ENCODE assay signal across 1 cellular context in the genomic region with DNA sequence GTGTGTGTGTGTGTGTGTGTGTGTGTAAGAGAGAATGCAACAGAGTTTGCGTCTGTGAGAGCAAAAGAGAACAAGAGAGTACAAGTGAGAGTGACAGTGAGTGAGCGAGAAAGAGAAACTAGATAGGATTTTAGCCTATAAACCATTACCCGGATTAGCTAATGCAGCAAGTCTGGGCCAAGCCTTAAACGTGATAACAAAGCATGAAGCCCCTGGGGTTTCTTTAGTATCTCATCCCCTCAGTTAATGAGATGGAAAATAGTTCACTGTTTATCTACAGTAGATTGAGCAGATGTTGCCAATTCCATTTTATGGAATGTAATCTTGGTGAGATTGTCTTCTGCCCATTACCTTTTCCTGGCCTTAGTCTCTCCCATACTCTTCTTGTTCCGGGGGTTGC.
TF ChIP-seq lines count a peak whose summit lies in the region.

No MANE protein-coding gene starts in this region.

TF ChIP-seq in SK-N-SH, 30 proteins besides CTCF, POLR2A, EP300 and RAD21 (continued from another document):
- TF ChIP-seq, protein P1, sequence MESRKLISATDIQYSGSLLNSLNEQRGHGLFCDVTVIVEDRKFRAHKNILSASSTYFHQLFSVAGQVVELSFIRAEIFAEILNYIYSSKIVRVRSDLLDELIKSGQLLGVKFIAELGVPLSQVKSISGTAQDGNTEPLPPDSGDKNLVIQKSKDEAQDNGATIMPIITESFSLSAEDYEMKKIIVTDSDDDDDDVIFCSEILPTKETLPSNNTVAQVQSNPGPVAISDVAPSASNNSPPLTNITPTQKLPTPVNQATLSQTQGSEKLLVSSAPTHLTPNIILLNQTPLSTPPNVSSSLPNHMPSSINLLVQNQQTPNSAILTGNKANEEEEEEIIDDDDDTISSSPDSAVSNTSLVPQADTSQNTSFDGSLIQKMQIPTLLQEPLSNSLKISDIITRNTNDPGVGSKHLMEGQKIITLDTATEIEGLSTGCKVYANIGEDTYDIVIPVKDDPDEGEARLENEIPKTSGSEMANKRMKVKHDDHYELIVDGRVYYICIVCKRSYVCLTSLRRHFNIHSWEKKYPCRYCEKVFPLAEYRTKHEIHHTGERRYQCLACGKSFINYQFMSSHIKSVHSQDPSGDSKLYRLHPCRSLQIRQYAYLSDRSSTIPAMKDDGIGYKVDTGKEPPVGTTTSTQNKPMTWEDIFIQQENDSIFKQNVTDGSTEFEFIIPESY (IDR thresholded peaks at IDR 0.05; ENCODE audit: borderline replicate concordance, low read depth), result no peak
- TF ChIP-seq ELF1 (IDR thresholded peaks at IDR 0.05) (no peak), RXRA (IDR thresholded peaks at IDR 0.05; ENCODE audit: borderline replicate concordance, low read depth) (no peak), FOXM1 (IDR thresholded peaks at IDR 0.05; ENCODE audit: low read depth) (no peak), SIN3A (IDR thresholded peaks at IDR 0.05; ENCODE audit: borderline replicate concordance, low read depth, low read length) (no peak), YY1 (IDR thresholded peaks at IDR 0.05; ENCODE audit: low read depth) (no peak), FOSL2 (IDR thresholded peaks at IDR 0.05; ENCODE audit: borderline replicate concordance, low read depth) (no peak), GABPA (IDR thresholded peaks at IDR 0.05; ENCODE audit: low read depth) (no peak), MEF2A (IDR thresholded peaks at IDR 0.05; ENCODE audit: borderline replicate concordance, low read depth) (no peak), MXI1 (IDR thresholded peaks at IDR 0.05; ENCODE audit: low read depth, low read length) (no peak)
- TF ChIP-seq, protein P2, sequence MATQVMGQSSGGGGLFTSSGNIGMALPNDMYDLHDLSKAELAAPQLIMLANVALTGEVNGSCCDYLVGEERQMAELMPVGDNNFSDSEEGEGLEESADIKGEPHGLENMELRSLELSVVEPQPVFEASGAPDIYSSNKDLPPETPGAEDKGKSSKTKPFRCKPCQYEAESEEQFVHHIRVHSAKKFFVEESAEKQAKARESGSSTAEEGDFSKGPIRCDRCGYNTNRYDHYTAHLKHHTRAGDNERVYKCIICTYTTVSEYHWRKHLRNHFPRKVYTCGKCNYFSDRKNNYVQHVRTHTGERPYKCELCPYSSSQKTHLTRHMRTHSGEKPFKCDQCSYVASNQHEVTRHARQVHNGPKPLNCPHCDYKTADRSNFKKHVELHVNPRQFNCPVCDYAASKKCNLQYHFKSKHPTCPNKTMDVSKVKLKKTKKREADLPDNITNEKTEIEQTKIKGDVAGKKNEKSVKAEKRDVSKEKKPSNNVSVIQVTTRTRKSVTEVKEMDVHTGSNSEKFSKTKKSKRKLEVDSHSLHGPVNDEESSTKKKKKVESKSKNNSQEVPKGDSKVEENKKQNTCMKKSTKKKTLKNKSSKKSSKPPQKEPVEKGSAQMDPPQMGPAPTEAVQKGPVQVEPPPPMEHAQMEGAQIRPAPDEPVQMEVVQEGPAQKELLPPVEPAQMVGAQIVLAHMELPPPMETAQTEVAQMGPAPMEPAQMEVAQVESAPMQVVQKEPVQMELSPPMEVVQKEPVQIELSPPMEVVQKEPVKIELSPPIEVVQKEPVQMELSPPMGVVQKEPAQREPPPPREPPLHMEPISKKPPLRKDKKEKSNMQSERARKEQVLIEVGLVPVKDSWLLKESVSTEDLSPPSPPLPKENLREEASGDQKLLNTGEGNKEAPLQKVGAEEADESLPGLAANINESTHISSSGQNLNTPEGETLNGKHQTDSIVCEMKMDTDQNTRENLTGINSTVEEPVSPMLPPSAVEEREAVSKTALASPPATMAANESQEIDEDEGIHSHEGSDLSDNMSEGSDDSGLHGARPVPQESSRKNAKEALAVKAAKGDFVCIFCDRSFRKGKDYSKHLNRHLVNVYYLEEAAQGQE (IDR thresholded peaks at IDR 0.05; ENCODE audit: low read depth, low read length), result no peak
- TF ChIP-seq, protein P3, sequence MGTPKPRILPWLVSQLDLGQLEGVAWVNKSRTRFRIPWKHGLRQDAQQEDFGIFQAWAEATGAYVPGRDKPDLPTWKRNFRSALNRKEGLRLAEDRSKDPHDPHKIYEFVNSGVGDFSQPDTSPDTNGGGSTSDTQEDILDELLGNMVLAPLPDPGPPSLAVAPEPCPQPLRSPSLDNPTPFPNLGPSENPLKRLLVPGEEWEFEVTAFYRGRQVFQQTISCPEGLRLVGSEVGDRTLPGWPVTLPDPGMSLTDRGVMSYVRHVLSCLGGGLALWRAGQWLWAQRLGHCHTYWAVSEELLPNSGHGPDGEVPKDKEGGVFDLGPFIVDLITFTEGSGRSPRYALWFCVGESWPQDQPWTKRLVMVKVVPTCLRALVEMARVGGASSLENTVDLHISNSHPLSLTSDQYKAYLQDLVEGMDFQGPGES (IDR thresholded peaks at IDR 0.05; ENCODE audit: low read depth, low read length), result no peak
